8 cellular contexts compared by ENCODE assay signal in genomic region chr1:160032165-160032827, GRCh38. TPM values are rescaled to one million over a fixed set of nuclear protein-coding genes. Genes with fewer than 3 reads are reported as not detected.
DNase-seq lines count a peak whose midpoint lies in the region; ATAC-seq and TF ChIP-seq lines count a peak whose summit lies in the region.

No MANE protein-coding gene starts in this region.

- H3K4me1 ChIP-seq in ascending aorta, result peaks cover 0 to 9% of the 10 kb centered on the region in 2 donors

- peak overlapping the region; percentile 37 to 71 for H3K27ac ChIP-seq in ascending aorta

- H3K36me3 Mint-ChIP-seq in activated naive CD4-positive, alpha-beta T cell treated with anti-CD3 and anti-CD28 coated beads for 36 hours (ENCODE audit: low read depth), result peaks cover 3% of the 10 kb centered on the region
- peaks cover 0 to 2% (median under 1%) of the 10 kb centered on the region in 3 donors for H3K36me3 Mint-ChIP-seq in immature natural killer cell
- H3K36me3 Mint-ChIP-seq in stimulated activated effector memory CD8-positive, alpha-beta T cell treated with anti-CD3 and anti-CD28 coated beads, Interleukin-12 subunit alpha, Interleukin-12 subunit beta, amount 100 ng/mL, for 72 hours, result peaks cover 6% of the 10 kb centered on the region

- H3K9me3 ChIP-seq in ascending aorta, result no peaks in the 10 kb centered on the region

- CTCF ChIA-PET in activated naive CD4-positive, alpha-beta T cell treated with anti-CD3 and anti-CD28 coated beads for 36 hours (lab: Charles Lee), result interaction anchor here (0.5 to 5.8 kb wide), 10 partner anchors 9 to 97 kb away, joined by 3 to 45 read pairs (median 5); partner anchors contain the start of gene KCNJ9

- no peak for ATAC-seq in stimulated activated effector memory CD8-positive, alpha-beta T cell treated with anti-CD3 and anti-CD28 coated beads, Interleukin-12 subunit alpha, Interleukin-12 subunit beta, amount 100 ng/mL, for 72 hours
- no peak for ATAC-seq in HG02642 (IDR thresholded peaks at IDR 0.05; ENCODE audit: poor library complexity, unreplicated experiment)

- H3K27me3 Mint-ChIP-seq in activated naive CD4-positive, alpha-beta T cell treated with anti-CD3 and anti-CD28 coated beads for 36 hours (ENCODE audit: low read depth), result no peaks in the 10 kb centered on the region
- peaks cover 0 to 4% (median 2%) of the 10 kb centered on the region in 3 donors for H3K27me3 Mint-ChIP-seq in immature natural killer cell (ENCODE audit: low read depth in 3 of 3)

- intact Hi-C loops in activated naive CD4-positive, alpha-beta T cell treated with anti-CD3 and anti-CD28 coated beads for 36 hours (cut with micrococcal nuclease), result loop anchor here (1.0 to 5.0 kb wide), 2 partner anchors 230 to 252 kb away; partner anchors contain the start of genes DCAF8 and DUSP23
- intact Hi-C loops in ascending aorta (cut with DNase I), result loop anchor here (2.0 to 5.0 kb wide), 3 partner anchors 55 to 251 kb away; partner anchors contain the start of genes DCAF8 and DUSP23

- H3K4me1 Mint-ChIP-seq in activated naive CD4-positive, alpha-beta T cell treated with anti-CD3 and anti-CD28 coated beads for 36 hours (ENCODE audit: low read depth), result peaks cover 25% of the 10 kb centered on the region
- H3K4me1 Mint-ChIP-seq in immature natural killer cell, result peaks cover 27 to 42% of the 10 kb centered on the region in 2 donors
- peaks cover 30% of the 10 kb centered on the region for H3K4me1 Mint-ChIP-seq in stimulated activated effector memory CD8-positive, alpha-beta T cell treated with anti-CD3 and anti-CD28 coated beads, Interleukin-12 subunit alpha, Interleukin-12 subunit beta, amount 100 ng/mL, for 72 hours

- DNase-seq in activated naive CD4-positive, alpha-beta T cell treated with anti-CD3 and anti-CD28 coated beads for 36 hours, result peak; percentile 27
- no peak for DNase-seq in activated naive CD4-positive, alpha-beta T cell (lab: John Stamatoyannopoulos, UW)
- DNase-seq in Jurkat, Clone E6-1 (ENCODE audit: low read depth, low spot score), result no peak
- DNase-seq in ascending aorta (ENCODE audit: low spot score in 2 of 2) (no peak), immature natural killer cell (peak in 1 of 3 donors; percentile 2), GM20000 (ENCODE audit: low spot score) (no peak)
- DNase-seq in stimulated activated effector memory CD8-positive, alpha-beta T cell treated with anti-CD3 and anti-CD28 coated beads, Interleukin-12 subunit alpha, Interleukin-12 subunit beta, amount 100 ng/mL, for 72 hours (ENCODE audit: low spot score in 2 of 2), result no peak

- H3K9me3 Mint-ChIP-seq in activated naive CD4-positive, alpha-beta T cell treated with anti-CD3 and anti-CD28 coated beads for 36 hours, result no peaks in the 10 kb centered on the region
- H3K9me3 Mint-ChIP-seq in immature natural killer cell, result no peaks in the 10 kb centered on the region
- no peaks in the 10 kb centered on the region for H3K9me3 Mint-ChIP-seq in stimulated activated effector memory CD8-positive, alpha-beta T cell treated with anti-CD3 and anti-CD28 coated beads, Interleukin-12 subunit alpha, Interleukin-12 subunit beta, amount 100 ng/mL, for 72 hours

- TF ChIP-seq CTCF in ascending aorta (IDR thresholded peaks at IDR 0.05) (no peak), GM20000 (IDR thresholded peaks at IDR 0.05; ENCODE audit: extremely low read depth, missing control alignments) (no peak)

- H3K27me3 ChIP-seq in ascending aorta, result no peaks in the 10 kb centered on the region

- peak overlapping the region; percentile 93 for H3K4me3 Mint-ChIP-seq in activated naive CD4-positive, alpha-beta T cell treated with anti-CD3 and anti-CD28 coated beads for 36 hours
- H3K4me3 Mint-ChIP-seq in immature natural killer cell, result peak overlapping the region; percentile 94 to 99 (median 98)
- H3K4me3 Mint-ChIP-seq in stimulated activated effector memory CD8-positive, alpha-beta T cell treated with anti-CD3 and anti-CD28 coated beads, Interleukin-12 subunit alpha, Interleukin-12 subunit beta, amount 100 ng/mL, for 72 hours, result peak overlapping the region; percentile 94

- peak overlapping the region; percentile 85 for H3K4me3 ChIP-seq in Jurkat, Clone E6-1 (ENCODE audit: low read length)
- H3K4me3 ChIP-seq in ascending aorta, result peak overlapping the region; percentile 78 to 82

- peak overlapping the region; percentile 87 for H3K27ac Mint-ChIP-seq in activated naive CD4-positive, alpha-beta T cell treated with anti-CD3 and anti-CD28 coated beads for 36 hours
- peak overlapping the region; percentile 79 to 93 (median 90) for H3K27ac Mint-ChIP-seq in immature natural killer cell
- peak overlapping the region; percentile 92 for H3K27ac Mint-ChIP-seq in stimulated activated effector memory CD8-positive, alpha-beta T cell treated with anti-CD3 and anti-CD28 coated beads, Interleukin-12 subunit alpha, Interleukin-12 subunit beta, amount 100 ng/mL, for 72 hours

- no peaks in the 10 kb centered on the region for H3K36me3 ChIP-seq in ascending aorta

RNA-seq across cellular contexts. Expression of gene PIGM, which starts 0.5 kb away (rescaled TPM):
- 1 to 10 TPM; 2.6 TPM for total RNA-seq in activated naive CD4-positive, alpha-beta T cell treated with anti-CD3 and anti-CD28 coated beads for 36 hours
- polyA plus RNA-seq in Jurkat, Clone E6-1 (2012; ENCODE audit: insufficient read depth, insufficient read length), result 5.4 TPM
- 6.1 TPM for total RNA-seq in ascending aorta
- polyA plus RNA-seq in immature natural killer cell, result 1 to 10 TPM; 2.1 to 3.3 (median 3.0) TPM

RNA-seq across cellular contexts. Expression of gene KCNJ10, which starts 37.7 kb away (rescaled TPM):
- total RNA-seq in activated naive CD4-positive, alpha-beta T cell treated with anti-CD3 and anti-CD28 coated beads for 36 hours, result not detected
- polyA plus RNA-seq in Jurkat, Clone E6-1 (2012; ENCODE audit: insufficient read depth, insufficient read length), result 0.73 TPM
- not detected for total RNA-seq in ascending aorta
- polyA plus RNA-seq in immature natural killer cell, result not detected

RNA-seq across cellular contexts. Expression of gene KCNJ9, which starts 49.0 kb away (rescaled TPM):
- total RNA-seq in activated naive CD4-positive, alpha-beta T cell treated with anti-CD3 and anti-CD28 coated beads for 36 hours, result not detected
- 0.21 TPM for polyA plus RNA-seq in Jurkat, Clone E6-1 (2012; ENCODE audit: insufficient read depth, insufficient read length)
- total RNA-seq in ascending aorta, result 1.2 TPM
- not detected for polyA plus RNA-seq in immature natural killer cell
